16 cellular contexts compared by ENCODE assay signal in genomic region chr7:114691605-114692004, GRCh38.
DNase-seq lines count a peak whose midpoint lies in the region; ATAC-seq, FAIRE-seq and TF ChIP-seq lines count a peak whose summit lies in the region.
"Had no signal": no experiment of that assay in that cellular context is flagged by ENCODE, and none has a peak within 500 bp of the region (broad histone marks: within the 10 kb centered on the region; RNA-seq: fewer than 3 reads in every experiment).

No MANE protein-coding gene starts in this region.

- no peak for TF ChIP-seq RAD21 in HepG2 (CRISPR knock-in tag; IDR thresholded peaks at IDR 0.05)

- H3K27ac ChIP-seq in HepG2 (ENCODE audit: extremely low read length, insufficient read depth, low read length) (no peak overlapping the region), right lobe of liver (no peak overlapping the region), psoas muscle (no peak overlapping the region), A673 (ENCODE audit: low read depth, low read length, poor library complexity, severe bottlenecking) (no peak overlapping the region)
- H3K27ac ChIP-seq: 22Rv1; BLaER1 treated with 17β-estradiol and CSF1 and Interleukin-3, amounts not matched to agents 10 nM and 100 nM had no signal

- TF ChIP-seq CTCF in HepG2 (CRISPR knock-in tag; IDR thresholded peaks at IDR 0.05): no peak
- no peak for TF ChIP-seq CTCF in right lobe of liver (IDR thresholded peaks at IDR 0.05)
- no peak for TF ChIP-seq CTCF in psoas muscle (IDR thresholded peaks at IDR 0.05)
- TF ChIP-seq CTCF in A673 (conservative IDR thresholded peaks at IDR 0.05; ENCODE audit: low read depth, low read length): no peak

- no peak overlapping the region for H2AFZ ChIP-seq in HepG2 (ENCODE audit: low read length)

- no peaks in the 10 kb centered on the region for H3K79me2 ChIP-seq in HepG2 (ENCODE audit: insufficient read depth, low read length)

- POLR2A ChIA-PET in HepG2 (lab: Yijun Ruan, JAX) (no interaction called here), A673 (lab: Charles Lee; ENCODE audit: low non-redundant PET) (no interaction called here)

- no peak overlapping the region for H3K4me2 ChIP-seq in HepG2 (ENCODE audit: low read depth, low read length)
- H3K4me2 ChIP-seq: BLaER1 treated with 17β-estradiol and CSF1 and Interleukin-3, amounts not matched to agents 10 nM and 100 nM had no signal

- H3K9me3 ChIP-seq in HepG2 (ENCODE audit: low read length): no peaks in the 10 kb centered on the region
- H3K9me3 ChIP-seq in right lobe of liver: no peaks in the 10 kb centered on the region
- H3K9me3 ChIP-seq in HAP-1: no peaks in the 10 kb centered on the region
- H3K9me3 ChIP-seq in psoas muscle: no peaks in the 10 kb centered on the region
- no peaks in the 10 kb centered on the region for H3K9me3 ChIP-seq in A673 (ENCODE audit: low read depth, low read length, poor library complexity, severe bottlenecking)
- H3K9me3 ChIP-seq: BLaER1 treated with 17β-estradiol and CSF1 and Interleukin-3, amounts not matched to agents 10 nM and 100 nM had no signal

- BruUV-seq in HepG2 (replicated peaks; lab: Mats Ljungman, UMichigan) (no TSS peak), A673 (replicated peaks; lab: Mats Ljungman, UMichigan) (no TSS peak)

- no peak overlapping the region for H3K9ac ChIP-seq in HepG2 (ENCODE audit: insufficient read depth, low read depth, low read length)
- H3K9ac ChIP-seq: BLaER1 treated with 17β-estradiol and CSF1 and Interleukin-3, amounts not matched to agents 10 nM and 100 nM had no signal

- H3K4me3 ChIP-seq in HepG2 (replicated peaks in 1 of 3; ENCODE audit: insufficient read depth in 1 of 3, low read depth in 2 of 3, low read length in 3 of 3): no peak overlapping the region
- no peak overlapping the region for H3K4me3 ChIP-seq in right lobe of liver
- H3K4me3 ChIP-seq in HAP-1: no peak overlapping the region
- no peak overlapping the region for H3K4me3 ChIP-seq in psoas muscle
- H3K4me3 ChIP-seq in A673 (ENCODE audit: low read depth, low read length, poor library complexity, severe bottlenecking): no peak overlapping the region
- H3K4me3 ChIP-seq: BLaER1 treated with 17β-estradiol and CSF1 and Interleukin-3, amounts not matched to agents 10 nM and 100 nM; GM12878 had no signal

- TF ChIP-seq EP300 in HepG2 (IDR thresholded peaks at IDR 0.05; ENCODE audit: low read depth in 2 of 2, low read length in 2 of 2): no peak
- TF ChIP-seq EP300 in HepG2 (CRISPR knock-in tag; IDR thresholded peaks at IDR 0.05; ENCODE audit: borderline replicate concordance): no peak

- intact Hi-C loops in HepG2 (cut with micrococcal nuclease; ENCODE audit: unreplicated experiment) (loop anchor here (10.0 kb wide), 1 partner anchor 843 kb away; no protein-coding TSS in a partner anchor), right lobe of liver (cut with DNase I) (no loop called here), psoas muscle (cut with DNase I) (no loop called here), A673 (cut with micrococcal nuclease; ENCODE audit: unreplicated experiment) (no loop called here)

- H3K4me1 ChIP-seq in HepG2 (ENCODE audit: insufficient read depth, low read length): no peaks in the 10 kb centered on the region
- H3K4me1 ChIP-seq in right lobe of liver: no peaks in the 10 kb centered on the region
- 0 out of 2 replicates have a peak, but pooled peaks cover 2% of the 10 kb centered on the region for H3K4me1 ChIP-seq in HAP-1
- no peaks in the 10 kb centered on the region for H3K4me1 ChIP-seq in psoas muscle
- no peaks in the 10 kb centered on the region for H3K4me1 ChIP-seq in A673 (ENCODE audit: insufficient read depth, low read length, poor library complexity, severe bottlenecking)
- H3K4me1 ChIP-seq: BLaER1 treated with 17β-estradiol and CSF1 and Interleukin-3, amounts not matched to agents 10 nM and 100 nM had no signal

- H3K36me3 ChIP-seq in HepG2 (replicated peaks in 1 of 2; ENCODE audit: control insufficient read depth in 1 of 2, insufficient read depth in 2 of 2, low read length in 2 of 2) (no peaks in the 10 kb centered on the region), right lobe of liver (peaks cover 0 to 6% (median 0%) of the 10 kb centered on the region in 4 donors), HAP-1 (replicated peaks) (no peaks in the 10 kb centered on the region), psoas muscle (ENCODE audit: insufficient read depth in 1 of 2, low read depth in 1 of 2) (peaks cover 0 to 4% of the 10 kb centered on the region in 2 donors), A673 (ENCODE audit: insufficient read depth, low read length, poor library complexity, severe bottlenecking) (no peaks in the 10 kb centered on the region)
- H3K36me3 ChIP-seq: BLaER1 treated with 17β-estradiol and CSF1 and Interleukin-3, amounts not matched to agents 10 nM and 100 nM had no signal

- DNase-seq in DMS 273 (lab: John Stamatoyannopoulos, UW; ENCODE audit: unreplicated experiment) (peak; percentile 46), DMS 273 treated with DMSO at 0.1 percent for 48 hours (lab: John Stamatoyannopoulos, UW) (no peak), HepG2 (ENCODE audit: low spot score) (no peak), right lobe of liver (no peak), NCI-H69 (lab: John Stamatoyannopoulos, UW) (peak; percentile 88), HAP-1 (ENCODE audit: low spot score in 2 of 2) (no peak), psoas muscle (no peak), A673 (ENCODE audit: low spot score) (no peak)
- DNase-seq: ACHN; CD4-positive, CD25-positive, alpha-beta regulatory T cell; DMS79; GOT3 had no signal

- 25% methylated on average over 6 of the region's 6 CpGs for WGBS in HepG2 (ENCODE audit: low lambda C conversion rate)
- WGBS in right lobe of liver (ENCODE audit: insufficient coverage, low coverage, low lambda C conversion rate, missing lambda C conversion rate): 89% methylated on average over 6 of the region's 6 CpGs
- 95 to 98% (median 96%) methylated on average over 6 of the region's 6 CpGs for WGBS in psoas muscle, 3 donors

- TF ChIP-seq POLR2A in HepG2 (IDR thresholded peaks at IDR 0.05; ENCODE audit: insufficient read depth in 1 of 2, low read depth in 2 of 2, low read length in 2 of 2) (no peak), right lobe of liver (IDR thresholded peaks at IDR 0.05) (no peak)

- no peak for FAIRE-seq in HepG2 (lab: Jason Lieb, UNC)
- FAIRE-seq: GM12878 had no signal

- CTCF ChIA-PET in HepG2 (lab: Yijun Ruan, JAX; ENCODE audit: low intra/inter-chr PET ratio, low total read pairs) (no interaction called here), A673 (lab: Charles Lee) (no interaction called here)

- H4K20me1 ChIP-seq in HepG2 (ENCODE audit: insufficient read depth, low read length): no peaks in the 10 kb centered on the region
- H4K20me1 ChIP-seq: BLaER1 treated with 17β-estradiol and CSF1 and Interleukin-3, amounts not matched to agents 10 nM and 100 nM had no signal

- ATAC-seq in HepG2 (no peak), right lobe of liver (no peak), psoas muscle (no peak)
- ATAC-seq: GM12878, HCT116 had no signal

- H3K27me3 ChIP-seq in HepG2 (ENCODE audit: control insufficient read depth in 1 of 2, insufficient read depth in 2 of 2, low read length in 2 of 2) (no peaks in the 10 kb centered on the region), right lobe of liver (no peaks in the 10 kb centered on the region), HAP-1 (ENCODE audit: low read depth) (no peaks in the 10 kb centered on the region), psoas muscle (ENCODE audit: insufficient read depth in 3 of 3, low read length in 2 of 3) (no peaks in the 10 kb centered on the region), A673 (replicated peaks; ENCODE audit: insufficient read depth, low read depth, low read length, poor library complexity) (peaks cover 3% of the 10 kb centered on the region)
- H3K27me3 ChIP-seq: BLaER1 treated with 17β-estradiol and CSF1 and Interleukin-3, amounts not matched to agents 10 nM and 100 nM had no signal

- in situ Hi-C loops in HepG2 (cut with HindIII; ENCODE audit: extremely low pct_ligation_motif_present, low pct_unique_long_range_greater_than_20kb): no loop called here
- in situ Hi-C loops in HAP-1 (cut with MboI; ENCODE audit: low sequenced_read_pairs): no loop called here

TF ChIP-seq in HepG2, 621 proteins besides CTCF, POLR2A, EP300 and RAD21:
- peak; percentile 69 to 84 for TF ChIP-seq MAFK (conservative IDR thresholded peaks at IDR 0.05 in 1 of 2, IDR thresholded peaks at IDR 0.05 in 1 of 2; ENCODE audit: low read length in 2 of 2)
- no peak for TF ChIP-seq SP140L (CRISPR knock-in tag; IDR thresholded peaks at IDR 0.05; ENCODE audit: borderline replicate concordance)
- no peak for TF ChIP-seq ZBTB7B (CRISPR knock-in tag; IDR thresholded peaks at IDR 0.05)
- TF ChIP-seq ZNF615 (CRISPR knock-in tag; IDR thresholded peaks at IDR 0.05; ENCODE audit: borderline replicate concordance): no peak
- peak; percentile 74 for TF ChIP-seq MAFF (IDR thresholded peaks at IDR 0.05; ENCODE audit: low read depth, low read length)

Comparison
In these comparisons a context has a peak if more than half of its experiments do, and no peak if none do; other contexts are left out.
1. DNase-seq: peak in DMS 273 (single experiment) and NCI-H69 (single experiment); none in DMS 273 treated with DMSO at 0.1 percent for 48 hours (single experiment), HepG2 (single experiment), right lobe of liver (0 of 3), HAP-1 (0 of 2), psoas muscle (0 of 2) and A673 (single experiment).